9 cellular contexts compared by ENCODE assay signal in genomic region chr1:192810253-192810880, GRCh38. TPM values are rescaled to one million over a fixed set of nuclear protein-coding genes. Genes with fewer than 3 reads are reported as not detected.
DNase-seq lines count a peak whose midpoint lies in the region; ATAC-seq and TF ChIP-seq lines count a peak whose summit lies in the region.
"Had no signal": no experiment of that assay in that cellular context is flagged by ENCODE, and none has a peak within 500 bp of the region (broad histone marks: within the 10 kb centered on the region; RNA-seq: fewer than 3 reads in every experiment).

No MANE protein-coding gene starts in this region.

- no peaks in the 10 kb centered on the region for H3K9me3 ChIP-seq in WERI-Rb-1 (ENCODE audit: severe bottlenecking)
- H3K9me3 ChIP-seq in right cardiac atrium (ENCODE audit: control insufficient read depth, low read length): no peaks in the 10 kb centered on the region

- 60% methylated on average over 5 of the region's 5 CpGs for WGBS in right cardiac atrium

- H3K27me3 Mint-ChIP-seq in T-helper 1 cell treated with Interleukin-12 subunit alpha and Interleukin-12 subunit beta and Interleukin-4 antibody, amounts not matched to agents 30 μg/mL and 1 μg/mL, for 36 hours (ENCODE audit: low read depth): peaks cover 15% of the 10 kb centered on the region
- no peaks in the 10 kb centered on the region for H3K27me3 Mint-ChIP-seq in stimulated activated memory B cell treated with anti-CD40 and anti-IgM and Interleukin-4, amounts not matched to agents 10 μg/mL and 1 μg/mL and 100 μg/mL, for 72 hours

- no peaks in the 10 kb centered on the region for H3K9me3 Mint-ChIP-seq in T-helper 1 cell treated with Interleukin-12 subunit alpha and Interleukin-12 subunit beta and Interleukin-4 antibody, amounts not matched to agents 30 μg/mL and 1 μg/mL, for 36 hours
- H3K9me3 Mint-ChIP-seq in stimulated activated memory B cell treated with anti-CD40 and anti-IgM and Interleukin-4, amounts not matched to agents 10 μg/mL and 1 μg/mL and 100 μg/mL, for 72 hours: no peaks in the 10 kb centered on the region

- H3K36me3 ChIP-seq in WERI-Rb-1: peaks cover 3% of the 10 kb centered on the region; the same call in 1 of the 2 replicates

- H3K27me3 ChIP-seq in WERI-Rb-1 (ENCODE audit: insufficient read depth, low read depth, severe bottlenecking): no peaks in the 10 kb centered on the region
- H3K27me3 ChIP-seq in right cardiac atrium (ENCODE audit: control insufficient read depth, insufficient read depth): no peaks in the 10 kb centered on the region

- peaks cover 9% of the 10 kb centered on the region for H3K36me3 Mint-ChIP-seq in T-helper 1 cell treated with Interleukin-12 subunit alpha and Interleukin-12 subunit beta and Interleukin-4 antibody, amounts not matched to agents 30 μg/mL and 1 μg/mL, for 36 hours (ENCODE audit: low read depth)
- H3K36me3 Mint-ChIP-seq in stimulated activated memory B cell treated with anti-CD40 and anti-IgM and Interleukin-4, amounts not matched to agents 10 μg/mL and 1 μg/mL and 100 μg/mL, for 72 hours: peaks cover 18% of the 10 kb centered on the region

- intact Hi-C loops in right cardiac atrium (cut with DNase I): loop anchor here in 3 of 4 donors (10.0 kb wide), 2 partner anchors 204 to 336 kb away; no protein-coding TSS in a partner anchor

- H3K4me1 ChIP-seq in right cardiac atrium (ENCODE audit: control insufficient read depth, insufficient read depth, low read length): no peaks in the 10 kb centered on the region

- no peak for TF ChIP-seq CTCF in WERI-Rb-1 (IDR thresholded peaks at IDR 0.05; ENCODE audit: low read depth, low read length)

- ATAC-seq in HG03565 (IDR thresholded peaks at IDR 0.05; ENCODE audit: unreplicated experiment) (peak; percentile 18), right cardiac atrium (no peak)
- ATAC-seq in stimulated activated memory B cell treated with anti-CD40 and anti-IgM and Interleukin-4, amounts not matched to agents 10 μg/mL and 1 μg/mL and 100 μg/mL, for 72 hours: peak; percentile 46

- peak overlapping the region; percentile 46 for H3K27ac Mint-ChIP-seq in T-helper 1 cell treated with Interleukin-12 subunit alpha and Interleukin-12 subunit beta and Interleukin-4 antibody, amounts not matched to agents 30 μg/mL and 1 μg/mL, for 36 hours
- H3K27ac Mint-ChIP-seq in stimulated activated memory B cell treated with anti-CD40 and anti-IgM and Interleukin-4, amounts not matched to agents 10 μg/mL and 1 μg/mL and 100 μg/mL, for 72 hours: peak overlapping the region; percentile 94

- peak overlapping the region; percentile 64 for H3K4me3 Mint-ChIP-seq in T-helper 1 cell treated with Interleukin-12 subunit alpha and Interleukin-12 subunit beta and Interleukin-4 antibody, amounts not matched to agents 30 μg/mL and 1 μg/mL, for 36 hours
- H3K4me3 Mint-ChIP-seq in stimulated activated memory B cell treated with anti-CD40 and anti-IgM and Interleukin-4, amounts not matched to agents 10 μg/mL and 1 μg/mL and 100 μg/mL, for 72 hours: peak overlapping the region; percentile 93

- H3K4me1 Mint-ChIP-seq in T-helper 1 cell treated with Interleukin-12 subunit alpha and Interleukin-12 subunit beta and Interleukin-4 antibody, amounts not matched to agents 30 μg/mL and 1 μg/mL, for 36 hours (ENCODE audit: low read depth): peaks cover 31% of the 10 kb centered on the region
- peaks cover 32% of the 10 kb centered on the region for H3K4me1 Mint-ChIP-seq in stimulated activated memory B cell treated with anti-CD40 and anti-IgM and Interleukin-4, amounts not matched to agents 10 μg/mL and 1 μg/mL and 100 μg/mL, for 72 hours

- peak overlapping the region; percentile 84; the same call in 1 of the 2 replicates for H3K4me3 ChIP-seq in WERI-Rb-1 (ENCODE audit: low read depth, low read length)
- peak overlapping the region; percentile 87 for H3K4me3 ChIP-seq in right cardiac atrium (ENCODE audit: low read length)

- H3K27ac ChIP-seq in WERI-Rb-1: no peak overlapping the region
- H3K27ac ChIP-seq in right cardiac atrium (ENCODE audit: low read length): no peak overlapping the region
- H3K27ac ChIP-seq: C4-2B had no signal

- DNase-seq in T-helper 1 cell (no peak), WERI-Rb-1 (peak; percentile 10), right cardiac atrium (peak in 2 of 3 donors; percentile 25 to 45), NCI-H2227 (lab: John Stamatoyannopoulos, UW; ENCODE audit: unreplicated experiment) (no peak), GM03348 (ENCODE audit: low spot score) (no peak)

RNA-seq across cellular contexts. Expression of gene RGS2, which starts 1.5 kb away (rescaled TPM):
- total RNA-seq in right cardiac atrium: 100 to 1,000 TPM in 1 of 4 donors, 10 to 100 TPM in 3; 24.0 to 106 (median 38.0) TPM
- polyA plus RNA-seq in right cardiac atrium: 56.4 TPM

Comparison
In these comparisons a context has a peak if more than half of its experiments do, and no peak if none do; other contexts are left out.
1. DNase-seq: peak in WERI-Rb-1 (single experiment) and right cardiac atrium (2 of 3); none in T-helper 1 cell (0 of 5), NCI-H2227 (single experiment) and GM03348 (single experiment).
2. ATAC-seq: peak in HG03565 (single experiment) and stimulated activated memory B cell treated with anti-CD40 and anti-IgM and Interleukin-4, amounts not matched to agents 10 μg/mL and 1 μg/mL and 100 μg/mL, for 72 hours (single experiment); none in right cardiac atrium (0 of 2).